ENCODE assay signal across 8 cellular contexts in genomic region chr9:33721674-33722358, GRCh38.
DNase-seq lines count a peak whose midpoint lies in the region; ATAC-seq, FAIRE-seq and TF ChIP-seq lines count a peak whose summit lies in the region.

No MANE protein-coding gene starts in this region.

- intact Hi-C loops in Calu3 (cut with micrococcal nuclease; ENCODE audit: unreplicated experiment) (loop anchor here (1.0 kb wide), 1 partner anchor 98 kb away; no protein-coding TSS in a partner anchor), thyroid gland (cut with DNase I) (loop anchor here (2.0 kb wide), 1 partner anchor 97 kb away; no protein-coding TSS in a partner anchor)

- no TSS peak for BruUV-seq in Calu3 (replicated peaks; lab: Mats Ljungman, UMichigan)

- H3K27ac Mint-ChIP-seq in Calu3 (ENCODE audit: unreplicated experiment): no peak overlapping the region
- no peak overlapping the region for H3K27ac Mint-ChIP-seq in osteocyte (ENCODE audit: unreplicated experiment)

- H3K36me3 Mint-ChIP-seq in Calu3 (ENCODE audit: insufficient read depth, unreplicated experiment) (no peaks in the 10 kb centered on the region), osteocyte (ENCODE audit: unreplicated experiment) (no peaks in the 10 kb centered on the region)

- H3K27me3 ChIP-seq in MG63 (no peaks in the 10 kb centered on the region), SJCRH30 (no peaks in the 10 kb centered on the region), thyroid gland (no peaks in the 10 kb centered on the region)

- H3K27me3 Mint-ChIP-seq in Calu3 (ENCODE audit: unreplicated experiment): peaks cover 26% of the 10 kb centered on the region
- H3K27me3 Mint-ChIP-seq in osteocyte (ENCODE audit: unreplicated experiment): peaks cover 45% of the 10 kb centered on the region

- H3K4me3 ChIP-seq in MG63 (no peak overlapping the region), SJCRH30 (no peak overlapping the region), thyroid gland (replicated peaks in 1 of 3) (no peak overlapping the region)

- WGBS in thyroid gland, 2 donors: 25% methylated on average over 27 to 30 of the region's 32 CpGs

- H3K9me3 ChIP-seq in MG63 (no peaks in the 10 kb centered on the region), SJCRH30 (replicated peaks) (peaks cover 3% of the 10 kb centered on the region; the same call in 1 of the 2 replicates), thyroid gland (no peaks in the 10 kb centered on the region)

- H3K36me3 ChIP-seq in MG63 (no peaks in the 10 kb centered on the region), SJCRH30 (no peaks in the 10 kb centered on the region), thyroid gland (no peaks in the 10 kb centered on the region)

- DNase-seq in Calu3: peak; percentile 83
- peak; percentile 56 for DNase-seq in MG63
- peak; percentile 72 to 85 for DNase-seq in SJCRH30
- peak; percentile 77 for DNase-seq in activated effector memory CD4-positive, alpha-beta T cell treated with Interleukin-2 at 50 U/mL for 16 hours
- DNase-seq in frontal cortex (ENCODE audit: low spot score in 2 of 2): peak; percentile 54 to 66
- peak; percentile 95 for DNase-seq in osteocyte (ENCODE audit: extremely low spot score, unreplicated experiment)
- DNase-seq in thyroid gland: peak; percentile 82 to 86

- H3K4me1 Mint-ChIP-seq in Calu3 (ENCODE audit: low read depth, unreplicated experiment) (no peaks in the 10 kb centered on the region), osteocyte (ENCODE audit: unreplicated experiment) (no peaks in the 10 kb centered on the region)

- H3K9me3 Mint-ChIP-seq in Calu3 (ENCODE audit: low read depth, unreplicated experiment) (peaks cover 3% of the 10 kb centered on the region), osteocyte (ENCODE audit: unreplicated experiment) (no peaks in the 10 kb centered on the region)

- no peaks in the 10 kb centered on the region for H3K4me1 ChIP-seq in SJCRH30
- H3K4me1 ChIP-seq in thyroid gland: no peaks in the 10 kb centered on the region

- peak; percentile 59 for ATAC-seq in GM21717 (IDR thresholded peaks at IDR 0.05; ENCODE audit: unreplicated experiment)

- peak; percentile 98 for TF ChIP-seq CTCF in Calu3 (IDR thresholded peaks at IDR 0.05; ENCODE audit: unreplicated experiment)
- TF ChIP-seq CTCF in osteocyte (IDR thresholded peaks at IDR 0.05): peak; percentile 100
- TF ChIP-seq CTCF in thyroid gland (IDR thresholded peaks at IDR 0.05): peak in 5 of 6 experiments; percentile 99 to 100 (median 100)

- TF ChIP-seq POLR2A in thyroid gland (IDR thresholded peaks at IDR 0.05): no peak

- CTCF ChIA-PET in Calu3 (lab: Charles Lee): interaction anchor here (0.5 to 3.9 kb wide), 2 partner anchors 98 to 432 kb away, joined by 3 to 44 read pairs; partner anchors contain the start of gene NFX1

- FAIRE-seq in frontal cortex (lab: Jason Lieb, UNC): no peak

- H3K27ac ChIP-seq in SJCRH30 (no peak overlapping the region), thyroid gland (no peak overlapping the region)

- no peak overlapping the region for H3K4me3 Mint-ChIP-seq in Calu3 (ENCODE audit: low read depth, unreplicated experiment)
- no peak overlapping the region for H3K4me3 Mint-ChIP-seq in osteocyte (ENCODE audit: unreplicated experiment)
